1 cellular context compared by ENCODE assay signal in genomic region chr2:213246665-213247281, GRCh38.
TF ChIP-seq lines count a peak whose summit lies in the region.

No MANE protein-coding gene starts in this region.

TF ChIP-seq in HCT116, 20 proteins besides CTCF, POLR2A, EP300 and RAD21 (continued from another document):
- TF ChIP-seq ATF3 (IDR thresholded peaks at IDR 0.05), result no peak
- TF ChIP-seq SP1 (IDR thresholded peaks at IDR 0.05; ENCODE audit: low read depth), result no peak
- TF ChIP-seq JUND (IDR thresholded peaks at IDR 0.05), result no peak
- TF ChIP-seq CBX3 (IDR thresholded peaks at IDR 0.05; ENCODE audit: low read depth), result no peak
- TF ChIP-seq FOSL1 (IDR thresholded peaks at IDR 0.05; ENCODE audit: low read depth), result no peak
- no peak for TF ChIP-seq ZBTB33 (IDR thresholded peaks at IDR 0.05; ENCODE audit: extremely low read depth, insufficient replicate concordance, low read length)
- no peak for TF ChIP-seq CEBPB (IDR thresholded peaks at IDR 0.05; ENCODE audit: low read depth)
- TF ChIP-seq ZNF274 (IDR thresholded peaks at IDR 0.05; ENCODE audit: low read depth, low read length), result no peak
- no peak for TF ChIP-seq EZH2 (IDR thresholded peaks at IDR 0.05)
TF ChIP-seq in HCT116: peak in this region for 0.
